ENCODE assay signal across 36 cellular contexts in the genomic region with DNA sequence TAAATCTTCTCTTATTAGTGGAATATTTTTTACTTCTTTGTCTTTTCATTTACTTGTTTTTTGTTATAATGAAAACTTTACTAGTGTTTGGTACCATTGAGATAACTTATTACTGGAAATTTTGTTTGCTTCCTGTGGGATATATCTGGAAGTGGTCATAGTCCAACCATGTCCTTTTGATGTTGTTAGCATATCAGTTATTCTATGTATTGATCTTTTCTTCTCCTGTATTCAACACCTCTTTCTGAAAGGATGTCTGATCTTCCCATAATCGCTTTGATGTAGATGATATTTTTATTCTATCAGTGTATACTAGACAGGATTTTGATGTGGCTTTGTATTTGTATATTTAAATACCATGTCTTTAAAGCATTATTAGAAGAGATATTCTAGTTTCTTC. TPM values are rescaled to one million over a fixed set of nuclear protein-coding genes. Genes with fewer than 3 reads are reported as not detected.
DNase-seq lines count a peak whose midpoint lies in the region; ATAC-seq, FAIRE-seq and TF ChIP-seq lines count a peak whose summit lies in the region.
"Had no signal": no experiment of that assay in that cellular context is flagged by ENCODE, and none has a peak within 500 bp of the region (broad histone marks: within the 10 kb centered on the region; RNA-seq: fewer than 3 reads in every experiment).

No MANE protein-coding gene starts in this region.

- DNase-seq in activated CD4-positive, alpha-beta T cell treated with anti-CD3 and anti-CD28 coated beads, Interleukin-2, amount 10 ng/mL, durations not matched to agents 7 days and 5 days, result no peak
- no peak for DNase-seq in activated CD4-positive, alpha-beta T cell treated with anti-CD3 and anti-CD28 coated beads, Interleukin-2, amount 50 U/mL, for 4 hours
- peak; percentile 67 for DNase-seq in HepG2 (ENCODE audit: low spot score)
- peak; percentile 7 for DNase-seq in small intestine
- no peak for DNase-seq in activated CD8-positive, alpha-beta memory T cell treated with anti-CD3 and anti-CD28 coated beads for 24 hours
- DNase-seq in lower lobe of right lung, result no peak
- DNase-seq: 8988T; ACHN; AML-193; BE2C; C1 segment of cervical spinal cord; Caco-2; Calu3; CD4-positive, alpha-beta memory T cell; CD4-positive, alpha-beta T cell; CD4-positive, CD25-positive, alpha-beta regulatory T cell; CD8-positive, alpha-beta memory T cell; CD8-positive, alpha-beta T cell; COR-L47; DMS 273 treated with DMSO at 0.1 percent for 48 hours; DMS153; DMS53; DMS79; DMS79 treated with DMSO at 0.1 percent for 48 hours; DND-41; EL had no signal

- H3K9me3 Mint-ChIP-seq in activated CD4-positive, alpha-beta T cell treated with anti-CD3 and anti-CD28 coated beads, Interleukin-2, amount 10 ng/mL, durations not matched to agents 7 days and 5 days, result no peaks in the 10 kb centered on the region
- H3K9me3 Mint-ChIP-seq: CD14-positive monocyte; CD4-positive, alpha-beta T cell; CD8-positive, alpha-beta memory T cell; CD8-positive, alpha-beta T cell had no signal

- no peak for TF ChIP-seq RAD21 in HepG2 (CRISPR knock-in tag; IDR thresholded peaks at IDR 0.05)

- ATAC-seq in HepG2, result peak; percentile 74
- no peak for ATAC-seq in HG03135 (IDR thresholded peaks at IDR 0.05; ENCODE audit: unreplicated experiment)
- ATAC-seq in lower lobe of right lung, result no peak
- ATAC-seq: A549; CD8-positive, alpha-beta T cell had no signal

- H3K27ac ChIP-seq in HepG2 (ENCODE audit: extremely low read length, insufficient read depth, low read length), result peak overlapping the region; percentile 39
- no peak overlapping the region for H3K27ac ChIP-seq in small intestine (ENCODE audit: low read depth in 1 of 2, low read length in 1 of 2)
- H3K27ac ChIP-seq in lower lobe of right lung, result no peak overlapping the region
- H3K27ac ChIP-seq: 22Rv1; A549; BLaER1; BLaER1 treated with 17β-estradiol and CSF1 and Interleukin-3, amounts not matched to agents 10 nM and 100 nM; C4-2B had no signal

- TF ChIP-seq EP300 in HepG2 (IDR thresholded peaks at IDR 0.05; ENCODE audit: low read depth in 2 of 2, low read length in 2 of 2), result peak in 1 of 2 experiments; percentile 73; a peak in 2 of 4 replicates
- TF ChIP-seq EP300 in HepG2 (CRISPR knock-in tag; IDR thresholded peaks at IDR 0.05; ENCODE audit: borderline replicate concordance), result no peak

- peak overlapping the region; percentile 46 for H3K27ac Mint-ChIP-seq in activated CD4-positive, alpha-beta T cell treated with anti-CD3 and anti-CD28 coated beads, Interleukin-2, amount 10 ng/mL, durations not matched to agents 7 days and 5 days
- H3K27ac Mint-ChIP-seq: B cell; CD14-positive monocyte; CD4-positive, alpha-beta memory T cell; CD4-positive, alpha-beta T cell; CD4-positive, CD25-positive, alpha-beta regulatory T cell; CD8-positive, alpha-beta memory T cell; CD8-positive, alpha-beta T cell had no signal

- H3K79me2 ChIP-seq in HepG2 (ENCODE audit: insufficient read depth, low read length), result peaks cover 74% of the 10 kb centered on the region

- no peak overlapping the region for H3K4me3 ChIP-seq in HepG2 (replicated peaks in 1 of 3; ENCODE audit: insufficient read depth in 1 of 3, low read depth in 2 of 3, low read length in 3 of 3)
- no peak overlapping the region for H3K4me3 ChIP-seq in small intestine (ENCODE audit: low read depth in 1 of 2, low read length in 2 of 2)
- H3K4me3 ChIP-seq in lower lobe of right lung, result no peak overlapping the region
- H3K4me3 ChIP-seq: A549; BLaER1; BLaER1 treated with 17β-estradiol and CSF1 and Interleukin-3, amounts not matched to agents 10 nM and 100 nM had no signal

- peaks cover 44% of the 10 kb centered on the region for H3K36me3 Mint-ChIP-seq in activated CD4-positive, alpha-beta T cell treated with anti-CD3 and anti-CD28 coated beads, Interleukin-2, amount 10 ng/mL, durations not matched to agents 7 days and 5 days (ENCODE audit: low read depth)

- no peak for TF ChIP-seq POLR2A in HepG2 (IDR thresholded peaks at IDR 0.05; ENCODE audit: insufficient read depth in 1 of 2, low read depth in 2 of 2, low read length in 2 of 2)

- TF ChIP-seq CTCF in HepG2 (CRISPR knock-in tag; IDR thresholded peaks at IDR 0.05) (no peak), lower lobe of right lung (IDR thresholded peaks at IDR 0.05) (no peak)

- POLR2A ChIA-PET in activated CD4-positive, alpha-beta T cell treated with anti-CD3 and anti-CD28 coated beads, Interleukin-2, amount 10 ng/mL, durations not matched to agents 7 days and 5 days (lab: Charles Lee), result no interaction called here
- POLR2A ChIA-PET in HepG2 (lab: Yijun Ruan, JAX), result no interaction called here

- H3K9me3 ChIP-seq in HepG2 (ENCODE audit: low read length) (no peaks in the 10 kb centered on the region), small intestine (ENCODE audit: control insufficient read depth, low read depth) (no peaks in the 10 kb centered on the region), lower lobe of right lung (no peaks in the 10 kb centered on the region)
- H3K9me3 ChIP-seq: A549; BE2C; BLaER1; BLaER1 treated with 17β-estradiol and CSF1 and Interleukin-3, amounts not matched to agents 10 nM and 100 nM; Caco-2 had no signal

- no peaks in the 10 kb centered on the region for H4K20me1 ChIP-seq in HepG2 (ENCODE audit: insufficient read depth, low read length)

- 83% methylated on average over 1 of the region's 1 CpG for WGBS in HepG2 (ENCODE audit: low lambda C conversion rate)
- 75 to 88% (median 83%) methylated on average over 1 of the region's 1 CpG for WGBS in small intestine, 3 donors

- no TSS peak for BruUV-seq in HepG2 (replicated peaks; lab: Mats Ljungman, UMichigan)

- no peak overlapping the region for H2AFZ ChIP-seq in HepG2 (ENCODE audit: low read length)

- H3K27me3 Mint-ChIP-seq in activated CD4-positive, alpha-beta T cell treated with anti-CD3 and anti-CD28 coated beads, Interleukin-2, amount 10 ng/mL, durations not matched to agents 7 days and 5 days, result no peaks in the 10 kb centered on the region
- H3K27me3 Mint-ChIP-seq: B cell; CD4-positive, alpha-beta memory T cell; CD4-positive, alpha-beta T cell; CD4-positive, CD25-positive, alpha-beta regulatory T cell had no signal

- H3K27me3 ChIP-seq in HepG2 (ENCODE audit: control insufficient read depth in 1 of 2, insufficient read depth in 2 of 2, low read length in 2 of 2) (no peaks in the 10 kb centered on the region), small intestine (ENCODE audit: control insufficient read depth in 2 of 2, insufficient read depth in 2 of 2, low read length in 2 of 2) (no peaks in the 10 kb centered on the region), lower lobe of right lung (ENCODE audit: low read depth) (no peaks in the 10 kb centered on the region)
- H3K27me3 ChIP-seq: BE2C; BLaER1; BLaER1 treated with 17β-estradiol and CSF1 and Interleukin-3, amounts not matched to agents 10 nM and 100 nM had no signal

- peaks cover 66% of the 10 kb centered on the region for H3K4me1 ChIP-seq in HepG2 (ENCODE audit: insufficient read depth, low read length)
- H3K4me1 ChIP-seq in small intestine (ENCODE audit: control insufficient read depth in 2 of 2, insufficient read depth in 1 of 2, low read depth in 1 of 2, low read length in 1 of 2), result no peaks in the 10 kb centered on the region
- H3K4me1 ChIP-seq in lower lobe of right lung, result peaks cover 12% of the 10 kb centered on the region
- H3K4me1 ChIP-seq: A549, BE2C, BLaER1, Caco-2 had no signal

- H3K36me3 ChIP-seq in HepG2 (replicated peaks in 1 of 2; ENCODE audit: control insufficient read depth in 1 of 2, insufficient read depth in 2 of 2, low read length in 2 of 2) (peaks cover 13 to 32% of the 10 kb centered on the region in 2 experiments), small intestine (ENCODE audit: control insufficient read depth in 2 of 2, insufficient read depth in 2 of 2, low read length in 2 of 2) (peaks cover 0 to 1% of the 10 kb centered on the region in 2 donors), lower lobe of right lung (peaks cover 42% of the 10 kb centered on the region)

- peak; percentile 40 for FAIRE-seq in G401.6 (lab: Jason Lieb, UNC)
- FAIRE-seq in HepG2 (lab: Jason Lieb, UNC), result no peak
- FAIRE-seq in small intestine (lab: Jason Lieb, UNC), result no peak
- FAIRE-seq: A549, D721Med had no signal

- peaks cover 27% of the 10 kb centered on the region for H3K4me1 Mint-ChIP-seq in activated CD4-positive, alpha-beta T cell treated with anti-CD3 and anti-CD28 coated beads, Interleukin-2, amount 10 ng/mL, durations not matched to agents 7 days and 5 days

- CTCF ChIA-PET in activated CD4-positive, alpha-beta T cell treated with anti-CD3 and anti-CD28 coated beads, Interleukin-2, amount 10 ng/mL, durations not matched to agents 7 days and 5 days (lab: Charles Lee), result no interaction called here
- CTCF ChIA-PET in HepG2 (lab: Yijun Ruan, JAX; ENCODE audit: low intra/inter-chr PET ratio, low total read pairs), result no interaction called here

- H3K4me2 ChIP-seq in HepG2 (ENCODE audit: low read depth, low read length), result peak overlapping the region; percentile 30; the same call in 1 of the 2 replicates
- H3K4me2 ChIP-seq: A549; BLaER1; BLaER1 treated with 17β-estradiol and CSF1 and Interleukin-3, amounts not matched to agents 10 nM and 100 nM had no signal

- H3K9ac ChIP-seq in HepG2 (ENCODE audit: insufficient read depth, low read depth, low read length), result no peak overlapping the region
- H3K9ac ChIP-seq: BLaER1; BLaER1 treated with 17β-estradiol and CSF1 and Interleukin-3, amounts not matched to agents 10 nM and 100 nM had no signal

- in situ Hi-C loops in HepG2 (cut with HindIII; ENCODE audit: extremely low pct_ligation_motif_present, low pct_unique_long_range_greater_than_20kb), result no loop called here

- intact Hi-C loops in HepG2 (cut with micrococcal nuclease; ENCODE audit: unreplicated experiment), result no loop called here
- intact Hi-C loops in lower lobe of right lung (cut with DNase I), result no loop called here

- no peak overlapping the region for H3K4me3 Mint-ChIP-seq in activated CD4-positive, alpha-beta T cell treated with anti-CD3 and anti-CD28 coated beads, Interleukin-2, amount 10 ng/mL, durations not matched to agents 7 days and 5 days
- H3K4me3 Mint-ChIP-seq: B cell; CD14-positive monocyte; CD4-positive, alpha-beta memory T cell; CD4-positive, alpha-beta T cell; CD4-positive, CD25-positive, alpha-beta regulatory T cell; CD8-positive, alpha-beta memory T cell; CD8-positive, alpha-beta T cell had no signal

RNA-seq across cellular contexts. Expression of a gene that starts 17.0 kb away (rescaled TPM):
- total RNA-seq in activated CD4-positive, alpha-beta T cell treated with anti-CD3 and anti-CD28 coated beads, Interleukin-2, amount 10 ng/mL, durations not matched to agents 7 days and 5 days, result 10 to 100 TPM; 62.2 to 66.6 TPM
- total RNA-seq in HepG2 (2016; rRNA removed; fragmentation: Illumina TruSeq; extraction: Trizol) (65.7 and 104 TPM in 2 replicates), lower lobe of right lung (56.9 TPM)
- 24.7 and 26.5 TPM in 2 replicates for total RNA-seq in HepG2 (2016; cell fraction: cytosol; rRNA removed; fragmentation: Illumina TruSeq; extraction: Trizol; ENCODE audit: low read depth)
- 63.5 and 86.7 TPM in 2 replicates for total RNA-seq in HepG2 (2016; cell fraction: insoluble cytoplasmic fraction; rRNA removed; fragmentation: Illumina TruSeq; extraction: Trizol)
- total RNA-seq in HepG2 (2016; cell fraction: membrane; rRNA removed; fragmentation: Illumina TruSeq; extraction: Trizol), result 25.8 and 28.9 TPM in 2 replicates
- 114 and 121 TPM in 2 replicates for total RNA-seq in HepG2 (2016; cell fraction: nucleus; rRNA removed; fragmentation: Illumina TruSeq; extraction: Trizol)
- polyA plus RNA-seq in HepG2 (2011; rRNA removed) (26.8 and 32.1 TPM in 2 replicates), small intestine (1 to 10 TPM; 7.3 to 8.7 (median 8.3) TPM)
- polyA plus RNA-seq in HepG2 (2011; cell fraction: cytosol; rRNA removed), result 11.2 and 15.5 TPM in 2 replicates
- polyA plus RNA-seq in HepG2 (2011; cell fraction: nucleus; rRNA removed), result 31.4 and 36.5 TPM in 2 replicates
- polyA plus RNA-seq in HepG2 (2012), result 19.2 and 24.0 TPM in 2 replicates
- polyA plus RNA-seq in HepG2 (2016; cell fraction: cytosol; fragmentation: Illumina TruSeq; extraction: Trizol; ENCODE audit: low read depth), result 2.4 and 2.9 TPM in 2 replicates
- 26.3 and 29.7 TPM in 2 replicates for polyA plus RNA-seq in HepG2 (2016; cell fraction: insoluble cytoplasmic fraction; fragmentation: Illumina TruSeq; extraction: Trizol; ENCODE audit: low read depth)
- polyA plus RNA-seq in HepG2 (2016; cell fraction: membrane; fragmentation: Illumina TruSeq; extraction: Trizol; ENCODE audit: low read depth), result 4.3 and 5.0 TPM in 2 replicates
- 58.1 and 64.8 TPM in 2 replicates for polyA plus RNA-seq in HepG2 (2016; cell fraction: nucleus; fragmentation: Illumina TruSeq; extraction: Trizol; ENCODE audit: insufficient read depth, low read depth)
- polyA minus RNA-seq in HepG2 (2011; rRNA and poly(A)+ RNA removed; ENCODE audit: low replicate concordance), result 41.3 and 48.2 TPM in 2 replicates
- polyA minus RNA-seq in HepG2 (2011; cell fraction: cytosol; rRNA and poly(A)+ RNA removed), result 47.5 and 51.5 TPM in 2 replicates
- 297 and 303 TPM in 2 replicates for polyA minus RNA-seq in HepG2 (2011; cell fraction: nucleus; rRNA and poly(A)+ RNA removed)

Comparison
In these comparisons a context has a peak if more than half of its experiments do, and no peak if none do; other contexts are left out.
1. DNase-seq: peak in HepG2 (single experiment) and small intestine (single experiment); none in activated CD4-positive, alpha-beta T cell treated with anti-CD3 and anti-CD28 coated beads, Interleukin-2, amount 10 ng/mL, durations not matched to agents 7 days and 5 days (single experiment), activated CD4-positive, alpha-beta T cell treated with anti-CD3 and anti-CD28 coated beads, Interleukin-2, amount 50 U/mL, for 4 hours (0 of 2), activated CD8-positive, alpha-beta memory T cell treated with anti-CD3 and anti-CD28 coated beads for 24 hours (single experiment) and lower lobe of right lung (single experiment).